11 cellular contexts compared by ENCODE assay signal in genomic region chr18:55478301-55478660, GRCh38.
DNase-seq lines count a peak whose midpoint lies in the region; ATAC-seq and TF ChIP-seq lines count a peak whose summit lies in the region.
"Had no signal": no experiment of that assay in that cellular context is flagged by ENCODE, and none has a peak within 500 bp of the region (broad histone marks: within the 10 kb centered on the region; RNA-seq: fewer than 3 reads in every experiment).

No MANE protein-coding gene starts in this region.

- peak overlapping the region; percentile 67; the same call in 1 of the 2 replicates for H2AFZ ChIP-seq in OCI-LY7 (ENCODE audit: low read length)
- H2AFZ ChIP-seq: PC-9 had no signal

- no peak for DNase-seq in OCI-LY7 (ENCODE audit: low spot score)
- DNase-seq in fibroblast of mammary gland (ENCODE audit: low read depth) = no peak
- no peak for DNase-seq in prostate gland (ENCODE audit: low spot score)
- no peak for DNase-seq in glomerular visceral epithelial cell (ENCODE audit: extremely low spot score)
- DNase-seq in activated CD8-positive, alpha-beta T cell treated with anti-CD3 and anti-CD28 coated beads for 36 hours = no peak
- no peak for DNase-seq in HUDEP-2 (lab: John Stamatoyannopoulos, UW; ENCODE audit: unreplicated experiment in 76 of 76)
- no peak for DNase-seq in NCI-H2107 (lab: John Stamatoyannopoulos, UW)
- DNase-seq: activated CD8-positive, alpha-beta memory T cell treated with anti-CD3 and anti-CD28 coated beads for 24 hours; endodermal cell; PC-9 had no signal

- H4K20me1 ChIP-seq in BLaER1 = peaks cover 95% of the 10 kb centered on the region
- no peaks in the 10 kb centered on the region for H4K20me1 ChIP-seq in OCI-LY7 (ENCODE audit: insufficient read depth, low read length)

- no peaks in the 10 kb centered on the region for H3K9me2 ChIP-seq in OCI-LY7 (ENCODE audit: insufficient read depth, low read length)

- peaks cover 10% of the 10 kb centered on the region for H3K4me1 Mint-ChIP-seq in activated CD8-positive, alpha-beta T cell treated with anti-CD3 and anti-CD28 coated beads for 36 hours (ENCODE audit: low read depth)

- peaks cover 57% of the 10 kb centered on the region for H3K36me3 ChIP-seq in BLaER1
- H3K36me3 ChIP-seq in OCI-LY7 (ENCODE audit: insufficient read depth, low read length) = no peaks in the 10 kb centered on the region; the same call in 1 of the 2 replicates
- no peaks in the 10 kb centered on the region for H3K36me3 ChIP-seq in prostate gland

- no peak overlapping the region for H3K4me3 Mint-ChIP-seq in activated CD8-positive, alpha-beta T cell treated with anti-CD3 and anti-CD28 coated beads for 36 hours
- H3K4me3 Mint-ChIP-seq: endodermal cell had no signal

- TF ChIP-seq POLR2A in prostate gland (IDR thresholded peaks at IDR 0.05) = no peak

- H3K27me3 Mint-ChIP-seq in activated CD8-positive, alpha-beta T cell treated with anti-CD3 and anti-CD28 coated beads for 36 hours = no peaks in the 10 kb centered on the region

- H3K4me3 ChIP-seq in BLaER1 = peak overlapping the region; percentile 56
- H3K4me3 ChIP-seq in OCI-LY7 (ENCODE audit: low read depth, low read length, poor library complexity, severe bottlenecking) = peak overlapping the region; percentile 73
- H3K4me3 ChIP-seq in fibroblast of mammary gland (ENCODE audit: control insufficient read depth, low read depth, low read length) = peak overlapping the region; percentile 52
- H3K4me3 ChIP-seq in prostate gland = peak overlapping the region; percentile 27 to 30
- H3K4me3 ChIP-seq: PC-9 had no signal

- no peaks in the 10 kb centered on the region for H3K36me3 Mint-ChIP-seq in activated CD8-positive, alpha-beta T cell treated with anti-CD3 and anti-CD28 coated beads for 36 hours (ENCODE audit: low read depth)

- H3K27ac Mint-ChIP-seq in activated CD8-positive, alpha-beta T cell treated with anti-CD3 and anti-CD28 coated beads for 36 hours = no peak overlapping the region
- H3K27ac Mint-ChIP-seq: endodermal cell had no signal

- CTCF ChIA-PET in OCI-LY7 (lab: Charles Lee; ENCODE audit: unreplicated experiment) = no interaction called here
- CTCF ChIA-PET in activated CD8-positive, alpha-beta T cell treated with anti-CD3 and anti-CD28 coated beads for 36 hours (lab: Charles Lee) = no interaction called here

- BruUV-seq in OCI-LY7 (replicated peaks; lab: Mats Ljungman, UMichigan) = no TSS peak

- peak overlapping the region; percentile 66 for H3K27ac ChIP-seq in BLaER1
- H3K27ac ChIP-seq in OCI-LY7 (ENCODE audit: low read depth, low read length, poor library complexity, severe bottlenecking) = peak overlapping the region; percentile 65
- H3K27ac ChIP-seq in prostate gland = peak overlapping the region; percentile 74 to 75
- H3K27ac ChIP-seq: PC-9 had no signal

- POLR2A ChIA-PET in OCI-LY7 (lab: Charles Lee) = interaction anchor here (0.6 to 2.0 kb wide), 6 partner anchors 10 to 61 kb away, joined by 3 to 11 read pairs (median 4); no protein-coding TSS in a partner anchor
- POLR2A ChIA-PET in activated CD8-positive, alpha-beta T cell treated with anti-CD3 and anti-CD28 coated beads for 36 hours (lab: Charles Lee) = no interaction called here

- H3K9me3 ChIP-seq in BLaER1 (peaks cover 6% of the 10 kb centered on the region; the same call in 1 of the 2 replicates), OCI-LY7 (ENCODE audit: low read length) (no peaks in the 10 kb centered on the region), prostate gland (no peaks in the 10 kb centered on the region)

- H3K4me1 ChIP-seq in BLaER1 (peaks cover 41% of the 10 kb centered on the region), OCI-LY7 (ENCODE audit: insufficient read depth, low read length, poor library complexity, severe bottlenecking) (peaks cover 22% of the 10 kb centered on the region), prostate gland (replicated peaks) (no peaks in the 10 kb centered on the region)

- no peaks in the 10 kb centered on the region for H3K27me3 ChIP-seq in BLaER1
- H3K27me3 ChIP-seq in prostate gland (replicated peaks; ENCODE audit: insufficient read depth) = no peaks in the 10 kb centered on the region

- TF ChIP-seq CTCF in OCI-LY7 (conservative IDR thresholded peaks at IDR 0.05; ENCODE audit: low read length) = no peak
- TF ChIP-seq CTCF in fibroblast of mammary gland (conservative IDR thresholded peaks at IDR 0.05; ENCODE audit: control insufficient read depth, insufficient read depth, low read depth, low read length) = no peak
- TF ChIP-seq CTCF in prostate gland (IDR thresholded peaks at IDR 0.05) = no peak
- TF ChIP-seq CTCF in activated CD8-positive, alpha-beta T cell treated with anti-CD3 and anti-CD28 coated beads for 36 hours (IDR thresholded peaks at IDR 0.05) = no peak

- no peak for ATAC-seq in activated CD8-positive, alpha-beta T cell treated with anti-CD3 and anti-CD28 coated beads for 36 hours

- peak overlapping the region; percentile 88 for H3K4me2 ChIP-seq in BLaER1
- peak overlapping the region; percentile 100 for H3K4me2 ChIP-seq in OCI-LY7 (ENCODE audit: low read length)
- H3K4me2 ChIP-seq: PC-9 had no signal

- intact Hi-C loops in OCI-LY7 (cut with micrococcal nuclease; ENCODE audit: unreplicated experiment) (loop anchor here (5.0 kb wide), 1 partner anchor 34 kb away; no protein-coding TSS in a partner anchor), prostate gland (cut with DNase I) (no loop called here)
- intact Hi-C loops in activated CD8-positive, alpha-beta T cell treated with anti-CD3 and anti-CD28 coated beads for 36 hours (cut with micrococcal nuclease) = no loop called here

- peak overlapping the region; percentile 73 for H3K9ac ChIP-seq in BLaER1

- WGBS in prostate gland = 51% methylated on average over 4 of the region's 4 CpGs

- H3K9me3 Mint-ChIP-seq in activated CD8-positive, alpha-beta T cell treated with anti-CD3 and anti-CD28 coated beads for 36 hours = no peaks in the 10 kb centered on the region
- H3K9me3 Mint-ChIP-seq: endodermal cell had no signal

- H3K79me2 ChIP-seq in OCI-LY7 (ENCODE audit: insufficient read depth, low read depth, low read length) = peaks cover 28% of the 10 kb centered on the region; the same call in 1 of the 2 replicates
